ENCODE assay signal across 8 cellular contexts in the genomic region with DNA sequence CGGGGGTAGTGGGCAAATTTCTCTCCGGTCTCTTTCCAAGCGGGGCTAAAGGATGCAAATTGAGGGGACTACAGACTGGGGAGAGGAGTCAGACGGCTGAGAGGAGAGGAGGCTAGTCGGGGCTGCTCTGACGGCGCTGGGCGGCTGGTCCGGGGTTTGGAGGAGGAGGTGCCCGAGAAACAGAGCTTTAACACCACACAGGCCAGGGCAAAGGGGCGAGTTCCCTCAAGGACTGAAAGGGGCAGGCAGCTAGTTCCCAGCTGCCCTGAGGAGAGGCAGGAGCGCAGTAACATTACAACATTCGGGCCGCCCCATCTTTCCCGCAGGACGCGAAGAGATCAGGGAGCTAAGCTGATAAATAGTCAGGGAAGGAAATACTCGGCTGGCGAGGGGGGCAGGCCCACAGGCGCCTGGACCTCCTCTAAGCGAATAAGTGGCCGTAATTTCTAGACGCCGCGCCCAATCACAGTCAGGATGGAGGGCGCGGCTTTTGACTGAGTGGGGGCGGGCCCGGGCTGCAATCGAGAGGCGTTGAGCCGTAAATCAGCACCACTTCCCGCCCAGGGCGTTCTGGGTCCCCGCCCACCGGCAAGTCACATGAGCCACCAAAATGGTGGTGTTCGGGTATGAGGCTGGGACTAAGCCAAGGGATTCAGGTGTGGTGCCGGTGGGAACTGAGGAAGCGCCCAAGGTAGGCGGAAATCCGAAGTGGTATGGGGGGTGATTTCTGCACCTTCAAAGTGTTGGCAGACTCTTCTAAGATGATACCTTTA. TPM values are rescaled to one million over a fixed set of nuclear protein-coding genes. Genes with fewer than 3 reads are reported as not detected.
DNase-seq lines count a peak whose midpoint lies in the region; ATAC-seq and TF ChIP-seq lines count a peak whose summit lies in the region.

A gene (plus strand): TSS at position 596 of the 773 bp plus-strand sequence. CDS start 15 bp downstream, at position 611.

- no peaks in the 10 kb centered on the region for H3K9me3 ChIP-seq in uterus

- peak within 1 kb of the TSS; percentile 69 to 76 for H3K4me3 ChIP-seq in uterus

- DNase-seq in NCI-H187 (lab: John Stamatoyannopoulos, UW) (peak; percentile 86 to 98), T-helper 2 cell (peak; percentile 90 to 98 (median 93)), left ventricle myocardium superior (peak; percentile 98), pulmonary artery endothelial cell (ENCODE audit: low read depth, low spot score) (peak; percentile 89), uterus (peak; percentile 97 to 99)

- H3K27ac ChIP-seq in angular gyrus (ENCODE audit: low read depth, low read length) (peak within 1 kb of the TSS; percentile 96), uterus (peak within 1 kb of the TSS; percentile 94 to 98)

- peaks cover 0 to 3% of the 10 kb centered on the region in 2 donors for H3K4me1 ChIP-seq in uterus

- no peaks in the 10 kb centered on the region for H3K36me3 ChIP-seq in uterus

- peak; percentile 90 to 93 for TF ChIP-seq POLR2A in uterus (IDR thresholded peaks at IDR 0.05)

- peak; percentile 99 for ATAC-seq in GM18498 (IDR thresholded peaks at IDR 0.05; ENCODE audit: unreplicated experiment)
- ATAC-seq in HG02938 (IDR thresholded peaks at IDR 0.05; ENCODE audit: unreplicated experiment), result peak; percentile 99
- peak; percentile 99 for ATAC-seq in left ventricle myocardium superior

- TF ChIP-seq CTCF in uterus (IDR thresholded peaks at IDR 0.05), result no peak

- intact Hi-C loops in left ventricle myocardium superior (cut with micrococcal nuclease), result loop anchor here (5.0 kb wide), 1 partner anchor 34 kb away; no protein-coding TSS in a partner anchor
- intact Hi-C loops in uterus (cut with DNase I; ENCODE audit: low total_unique reads), result no loop called here

- no peaks in the 10 kb centered on the region for H3K27me3 ChIP-seq in uterus

RNA-seq across cellular contexts. Expression of the gene that starts here (rescaled TPM):
- total RNA-seq in left ventricle myocardium superior (68.0 TPM), pulmonary artery endothelial cell (53.0 and 71.9 TPM in 2 replicates), uterus (100 to 1,000 TPM in 1 of 4 donors, 10 to 100 TPM in 3; 36.5 to 119 (median 57.9) TPM)

Comparison
In these comparisons a context has a peak if more than half of its experiments do, and no peak if none do; other contexts are left out.
1. Peak in every context shown above with its lines: DNase-seq, ATAC-seq, H3K4me3 ChIP-seq and H3K27ac ChIP-seq.